2 cellular contexts compared by ENCODE assay signal in the genomic region with DNA sequence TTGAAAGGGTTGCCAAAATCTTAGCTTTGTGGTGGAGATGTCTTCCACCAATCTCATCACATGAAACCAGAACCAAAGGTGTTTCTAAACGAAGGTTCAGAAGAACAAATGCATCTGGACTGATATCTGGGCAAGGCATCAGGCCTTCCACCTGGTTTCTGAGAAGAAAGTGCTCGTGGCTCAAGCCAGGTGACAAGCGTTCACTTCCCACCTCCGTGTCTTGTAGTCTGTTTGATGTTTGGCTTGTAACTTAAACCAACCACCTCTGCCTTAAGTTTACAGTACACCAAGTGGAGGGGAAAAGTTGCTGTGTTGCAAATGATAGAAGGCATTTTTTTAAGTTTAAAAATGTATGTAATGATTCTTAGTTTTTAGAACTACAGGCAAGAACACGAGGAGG.
TF ChIP-seq lines count a peak whose summit lies in the region.

No MANE protein-coding gene starts in this region.

TF ChIP-seq in GM23338, 12 proteins besides CTCF, POLR2A, EP300 and RAD21:
- TF ChIP-seq EZH2 (IDR thresholded peaks at IDR 0.05; ENCODE audit: low read depth, unreplicated experiment), result no peak
- TF ChIP-seq NANOG (IDR thresholded peaks at IDR 0.05; ENCODE audit: borderline replicate concordance), result no peak
- TF ChIP-seq, protein P1, sequence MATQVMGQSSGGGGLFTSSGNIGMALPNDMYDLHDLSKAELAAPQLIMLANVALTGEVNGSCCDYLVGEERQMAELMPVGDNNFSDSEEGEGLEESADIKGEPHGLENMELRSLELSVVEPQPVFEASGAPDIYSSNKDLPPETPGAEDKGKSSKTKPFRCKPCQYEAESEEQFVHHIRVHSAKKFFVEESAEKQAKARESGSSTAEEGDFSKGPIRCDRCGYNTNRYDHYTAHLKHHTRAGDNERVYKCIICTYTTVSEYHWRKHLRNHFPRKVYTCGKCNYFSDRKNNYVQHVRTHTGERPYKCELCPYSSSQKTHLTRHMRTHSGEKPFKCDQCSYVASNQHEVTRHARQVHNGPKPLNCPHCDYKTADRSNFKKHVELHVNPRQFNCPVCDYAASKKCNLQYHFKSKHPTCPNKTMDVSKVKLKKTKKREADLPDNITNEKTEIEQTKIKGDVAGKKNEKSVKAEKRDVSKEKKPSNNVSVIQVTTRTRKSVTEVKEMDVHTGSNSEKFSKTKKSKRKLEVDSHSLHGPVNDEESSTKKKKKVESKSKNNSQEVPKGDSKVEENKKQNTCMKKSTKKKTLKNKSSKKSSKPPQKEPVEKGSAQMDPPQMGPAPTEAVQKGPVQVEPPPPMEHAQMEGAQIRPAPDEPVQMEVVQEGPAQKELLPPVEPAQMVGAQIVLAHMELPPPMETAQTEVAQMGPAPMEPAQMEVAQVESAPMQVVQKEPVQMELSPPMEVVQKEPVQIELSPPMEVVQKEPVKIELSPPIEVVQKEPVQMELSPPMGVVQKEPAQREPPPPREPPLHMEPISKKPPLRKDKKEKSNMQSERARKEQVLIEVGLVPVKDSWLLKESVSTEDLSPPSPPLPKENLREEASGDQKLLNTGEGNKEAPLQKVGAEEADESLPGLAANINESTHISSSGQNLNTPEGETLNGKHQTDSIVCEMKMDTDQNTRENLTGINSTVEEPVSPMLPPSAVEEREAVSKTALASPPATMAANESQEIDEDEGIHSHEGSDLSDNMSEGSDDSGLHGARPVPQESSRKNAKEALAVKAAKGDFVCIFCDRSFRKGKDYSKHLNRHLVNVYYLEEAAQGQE (IDR thresholded peaks at IDR 0.05; ENCODE audit: unreplicated experiment), result no peak
- no peak for TF ChIP-seq STAT1 (IDR thresholded peaks at IDR 0.05; ENCODE audit: unreplicated experiment)
- no peak for TF ChIP-seq JUNB (IDR thresholded peaks at IDR 0.05; ENCODE audit: unreplicated experiment)
- no peak for TF ChIP-seq POLR2AphosphoS5 (IDR thresholded peaks at IDR 0.05; ENCODE audit: low read depth)
- TF ChIP-seq, protein P2, sequence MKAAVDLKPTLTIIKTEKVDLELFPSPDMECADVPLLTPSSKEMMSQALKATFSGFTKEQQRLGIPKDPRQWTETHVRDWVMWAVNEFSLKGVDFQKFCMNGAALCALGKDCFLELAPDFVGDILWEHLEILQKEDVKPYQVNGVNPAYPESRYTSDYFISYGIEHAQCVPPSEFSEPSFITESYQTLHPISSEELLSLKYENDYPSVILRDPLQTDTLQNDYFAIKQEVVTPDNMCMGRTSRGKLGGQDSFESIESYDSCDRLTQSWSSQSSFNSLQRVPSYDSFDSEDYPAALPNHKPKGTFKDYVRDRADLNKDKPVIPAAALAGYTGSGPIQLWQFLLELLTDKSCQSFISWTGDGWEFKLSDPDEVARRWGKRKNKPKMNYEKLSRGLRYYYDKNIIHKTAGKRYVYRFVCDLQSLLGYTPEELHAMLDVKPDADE (IDR thresholded peaks at IDR 0.05), result no peak
- TF ChIP-seq, protein P3, sequence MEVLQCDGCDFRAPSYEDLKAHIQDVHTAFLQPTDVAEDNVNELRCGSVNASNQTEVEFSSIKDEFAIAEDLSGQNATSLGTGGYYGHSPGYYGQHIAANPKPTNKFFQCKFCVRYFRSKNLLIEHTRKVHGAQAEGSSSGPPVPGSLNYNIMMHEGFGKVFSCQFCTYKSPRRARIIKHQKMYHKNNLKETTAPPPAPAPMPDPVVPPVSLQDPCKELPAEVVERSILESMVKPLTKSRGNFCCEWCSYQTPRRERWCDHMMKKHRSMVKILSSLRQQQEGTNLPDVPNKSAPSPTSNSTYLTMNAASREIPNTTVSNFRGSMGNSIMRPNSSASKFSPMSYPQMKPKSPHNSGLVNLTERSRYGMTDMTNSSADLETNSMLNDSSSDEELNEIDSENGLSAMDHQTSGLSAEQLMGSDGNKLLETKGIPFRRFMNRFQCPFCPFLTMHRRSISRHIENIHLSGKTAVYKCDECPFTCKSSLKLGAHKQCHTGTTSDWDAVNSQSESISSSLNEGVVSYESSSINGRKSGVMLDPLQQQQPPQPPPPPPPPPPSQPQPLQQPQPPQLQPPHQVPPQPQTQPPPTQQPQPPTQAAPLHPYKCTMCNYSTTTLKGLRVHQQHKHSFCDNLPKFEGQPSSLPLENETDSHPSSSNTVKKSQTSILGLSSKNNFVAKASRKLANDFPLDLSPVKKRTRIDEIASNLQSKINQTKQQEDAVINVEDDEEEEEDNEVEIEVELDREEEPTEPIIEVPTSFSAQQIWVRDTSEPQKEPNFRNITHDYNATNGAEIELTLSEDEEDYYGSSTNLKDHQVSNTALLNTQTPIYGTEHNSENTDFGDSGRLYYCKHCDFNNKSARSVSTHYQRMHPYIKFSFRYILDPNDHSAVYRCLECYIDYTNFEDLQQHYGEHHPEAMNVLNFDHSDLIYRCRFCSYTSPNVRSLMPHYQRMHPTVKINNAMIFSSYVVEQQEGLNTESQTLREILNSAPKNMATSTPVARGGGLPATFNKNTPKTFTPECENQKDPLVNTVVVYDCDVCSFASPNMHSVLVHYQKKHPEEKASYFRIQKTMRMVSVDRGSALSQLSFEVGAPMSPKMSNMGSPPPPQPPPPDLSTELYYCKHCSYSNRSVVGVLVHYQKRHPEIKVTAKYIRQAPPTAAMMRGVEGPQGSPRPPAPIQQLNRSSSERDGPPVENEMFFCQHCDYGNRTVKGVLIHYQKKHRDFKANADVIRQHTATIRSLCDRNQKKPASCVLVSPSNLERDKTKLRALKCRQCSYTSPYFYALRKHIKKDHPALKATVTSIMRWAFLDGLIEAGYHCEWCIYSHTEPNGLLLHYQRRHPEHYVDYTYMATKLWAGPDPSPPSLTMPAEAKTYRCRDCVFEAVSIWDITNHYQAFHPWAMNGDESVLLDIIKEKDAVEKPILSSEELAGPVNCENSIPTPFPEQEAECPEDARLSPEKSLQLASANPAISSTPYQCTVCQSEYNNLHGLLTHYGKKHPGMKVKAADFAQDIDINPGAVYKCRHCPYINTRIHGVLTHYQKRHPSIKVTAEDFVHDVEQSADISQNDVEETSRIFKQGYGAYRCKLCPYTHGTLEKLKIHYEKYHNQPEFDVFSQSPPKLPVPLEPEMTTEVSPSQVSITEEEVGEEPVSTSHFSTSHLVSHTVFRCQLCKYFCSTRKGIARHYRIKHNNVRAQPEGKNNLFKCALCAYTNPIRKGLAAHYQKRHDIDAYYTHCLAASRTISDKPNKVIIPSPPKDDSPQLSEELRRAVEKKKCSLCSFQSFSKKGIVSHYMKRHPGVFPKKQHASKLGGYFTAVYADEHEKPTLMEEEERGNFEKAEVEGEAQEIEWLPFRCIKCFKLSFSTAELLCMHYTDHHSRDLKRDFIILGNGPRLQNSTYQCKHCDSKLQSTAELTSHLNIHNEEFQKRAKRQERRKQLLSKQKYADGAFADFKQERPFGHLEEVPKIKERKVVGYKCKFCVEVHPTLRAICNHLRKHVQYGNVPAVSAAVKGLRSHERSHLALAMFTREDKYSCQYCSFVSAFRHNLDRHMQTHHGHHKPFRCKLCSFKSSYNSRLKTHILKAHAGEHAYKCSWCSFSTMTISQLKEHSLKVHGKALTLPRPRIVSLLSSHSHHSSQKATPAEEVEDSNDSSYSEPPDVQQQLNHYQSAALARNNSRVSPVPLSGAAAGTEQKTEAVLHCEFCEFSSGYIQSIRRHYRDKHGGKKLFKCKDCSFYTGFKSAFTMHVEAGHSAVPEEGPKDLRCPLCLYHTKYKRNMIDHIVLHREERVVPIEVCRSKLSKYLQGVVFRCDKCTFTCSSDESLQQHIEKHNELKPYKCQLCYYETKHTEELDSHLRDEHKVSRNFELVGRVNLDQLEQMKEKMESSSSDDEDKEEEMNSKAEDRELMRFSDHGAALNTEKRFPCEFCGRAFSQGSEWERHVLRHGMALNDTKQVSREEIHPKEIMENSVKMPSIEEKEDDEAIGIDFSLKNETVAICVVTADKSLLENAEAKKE (CRISPR knock-in tag; IDR thresholded peaks at IDR 0.05), result no peak
- no peak for TF ChIP-seq CREB1 (CRISPR knock-in tag; IDR thresholded peaks at IDR 0.05; ENCODE audit: low read depth)
- TF ChIP-seq ZNF114 (CRISPR knock-in tag; IDR thresholded peaks at IDR 0.05), result no peak

TF ChIP-seq in H1, 55 proteins besides CTCF, POLR2A, EP300 and RAD21:
- TF ChIP-seq KDM4A (IDR thresholded peaks at IDR 0.05; ENCODE audit: low read depth, low read length, severe bottlenecking) (no peak), JUND (IDR thresholded peaks at IDR 0.05; ENCODE audit: low read length) (no peak), RNF2 (IDR thresholded peaks at IDR 0.05; ENCODE audit: borderline replicate concordance, low read depth, low read length, missing control alignments, poor library complexity, severe bottlenecking) (no peak), POLR2AphosphoS5 (IDR thresholded peaks at IDR 0.05; ENCODE audit: low read depth, low read length) (no peak), RFX5 (IDR thresholded peaks at IDR 0.05; ENCODE audit: borderline replicate concordance, low read depth, low read length) (no peak), SIRT6 (IDR thresholded peaks at IDR 0.05; ENCODE audit: low read length) (no peak)
